In the genomic region with DNA sequence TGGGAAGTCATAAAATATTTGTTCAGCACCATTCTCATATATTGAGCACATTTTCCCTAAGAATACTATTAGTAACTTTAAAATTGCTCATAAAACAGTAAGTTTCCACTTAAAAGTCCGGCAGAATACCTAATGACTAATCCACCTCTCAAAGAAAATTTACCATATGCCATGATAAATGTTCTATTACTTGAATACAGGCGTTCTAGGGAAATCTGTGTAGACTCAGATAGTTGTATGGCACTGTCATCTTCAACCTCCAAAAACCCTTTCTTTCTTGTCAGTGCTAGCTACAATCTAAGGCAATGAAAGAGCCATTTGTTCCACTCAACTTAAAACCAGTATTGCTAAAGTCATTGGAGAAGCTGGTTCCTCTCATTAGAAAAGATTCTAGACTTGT, we compare ENCODE assay signal across 1 cellular context.
TF ChIP-seq lines count a peak whose summit lies in the region.

No MANE protein-coding gene starts in this region.

TF ChIP-seq in IMR-90, 13 proteins besides CTCF, POLR2A, EP300 and RAD21 (continued from another document):
- TF ChIP-seq, protein P1, sequence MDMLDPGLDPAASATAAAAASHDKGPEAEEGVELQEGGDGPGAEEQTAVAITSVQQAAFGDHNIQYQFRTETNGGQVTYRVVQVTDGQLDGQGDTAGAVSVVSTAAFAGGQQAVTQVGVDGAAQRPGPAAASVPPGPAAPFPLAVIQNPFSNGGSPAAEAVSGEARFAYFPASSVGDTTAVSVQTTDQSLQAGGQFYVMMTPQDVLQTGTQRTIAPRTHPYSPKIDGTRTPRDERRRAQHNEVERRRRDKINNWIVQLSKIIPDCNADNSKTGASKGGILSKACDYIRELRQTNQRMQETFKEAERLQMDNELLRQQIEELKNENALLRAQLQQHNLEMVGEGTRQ (IDR thresholded peaks at IDR 0.05; ENCODE audit: low read depth, low read length), result no peak
- TF ChIP-seq FOS (IDR thresholded peaks at IDR 0.05; ENCODE audit: low read depth, low read length), result no peak
- no peak for TF ChIP-seq BHLHE40 (IDR thresholded peaks at IDR 0.05; ENCODE audit: low read depth, low read length)
- TF ChIP-seq CEBPB (IDR thresholded peaks at IDR 0.05; ENCODE audit: low read depth, low read length), result no peak
